Comparison of ENCODE assay signal across 1 cellular context in the genomic region with DNA sequence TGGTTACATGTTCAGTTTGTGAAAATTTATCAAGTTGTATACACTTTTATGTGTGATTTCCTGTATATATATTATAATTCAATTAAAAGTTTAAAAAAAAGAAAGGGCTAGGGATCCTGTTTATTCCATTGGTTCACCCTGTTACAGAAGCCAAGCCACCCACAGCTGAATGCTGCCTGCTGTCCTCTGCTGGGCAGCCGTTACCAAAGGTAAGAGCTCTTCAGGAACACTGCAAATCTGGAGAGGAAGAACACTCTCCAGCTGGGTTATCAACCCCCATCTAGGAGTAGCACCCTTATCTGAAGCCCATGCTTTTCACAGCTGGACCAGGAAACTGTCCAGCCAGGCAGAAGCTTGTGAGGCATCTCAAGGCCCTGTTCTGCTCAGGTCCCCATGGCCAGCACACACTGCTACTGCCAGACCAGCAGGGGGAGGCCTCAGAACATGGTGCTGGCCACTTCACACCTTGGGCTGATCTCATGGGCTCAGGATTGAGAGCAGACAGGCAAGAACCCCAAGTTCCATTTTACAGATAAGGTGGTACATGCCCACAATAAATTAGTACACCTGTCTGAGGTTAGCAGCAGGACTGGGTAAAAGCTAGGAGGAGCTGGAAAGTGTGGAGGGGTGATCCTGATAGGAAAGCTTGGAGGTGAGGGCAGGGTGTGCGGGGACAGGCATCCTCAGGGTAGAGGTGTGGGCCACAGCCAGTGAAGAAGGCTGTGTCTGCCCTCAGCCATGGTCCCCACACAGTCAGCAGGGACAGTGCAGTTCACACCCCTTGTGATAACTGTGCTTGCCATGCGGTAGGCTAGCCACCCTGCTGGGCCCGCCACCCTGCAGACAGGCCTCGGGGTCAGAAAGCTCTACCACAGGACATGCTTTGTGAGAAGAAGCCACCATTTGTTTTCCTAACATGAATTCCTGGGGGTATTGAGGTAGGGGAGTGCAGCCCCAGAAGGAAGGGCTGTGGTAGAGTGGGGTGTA.
TF ChIP-seq lines count a peak whose summit lies in the region.

No MANE protein-coding gene starts in this region.

TF ChIP-seq in GM12878, 131 proteins besides CTCF, POLR2A, EP300 and RAD21 (continued from another document):
- TF ChIP-seq, protein P1, sequence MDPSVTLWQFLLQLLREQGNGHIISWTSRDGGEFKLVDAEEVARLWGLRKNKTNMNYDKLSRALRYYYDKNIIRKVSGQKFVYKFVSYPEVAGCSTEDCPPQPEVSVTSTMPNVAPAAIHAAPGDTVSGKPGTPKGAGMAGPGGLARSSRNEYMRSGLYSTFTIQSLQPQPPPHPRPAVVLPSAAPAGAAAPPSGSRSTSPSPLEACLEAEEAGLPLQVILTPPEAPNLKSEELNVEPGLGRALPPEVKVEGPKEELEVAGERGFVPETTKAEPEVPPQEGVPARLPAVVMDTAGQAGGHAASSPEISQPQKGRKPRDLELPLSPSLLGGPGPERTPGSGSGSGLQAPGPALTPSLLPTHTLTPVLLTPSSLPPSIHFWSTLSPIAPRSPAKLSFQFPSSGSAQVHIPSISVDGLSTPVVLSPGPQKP (IDR thresholded peaks at IDR 0.05; ENCODE audit: low read depth, low read length), result no peak
TF ChIP-seq in GM12878: peak in this region for 3.
